Comparison of ENCODE assay signal across 34 cellular contexts in genomic region chrX:130419263-130419662, GRCh38. TPM values are rescaled to one million over a fixed set of nuclear protein-coding genes. Genes with fewer than 3 reads are reported as not detected.
A peak's percentile ranks its signal among the peaks of the same experiment; 100 is the strongest.
DNase-seq lines count a peak whose midpoint lies in the region; ATAC-seq and TF ChIP-seq lines count a peak whose summit lies in the region.
"Had no signal": no experiment of that assay in that cellular context is flagged by ENCODE, and none has a peak within 500 bp of the region (broad histone marks: within the 10 kb centered on the region; RNA-seq: fewer than 3 reads in every experiment).

No MANE protein-coding gene starts in this region.

- TF ChIP-seq CTCF in osteoblast (IDR thresholded peaks at IDR 0.05; ENCODE audit: extremely low read depth, low read depth, low read length), result no peak

- intact Hi-C loops in sciatic nerve (cut with DNase I), result no loop called here

- H3K4me1 ChIP-seq in osteoblast (ENCODE audit: insufficient read depth, low read length), result no peaks in the 10 kb centered on the region
- H3K4me1 ChIP-seq: adrenal gland, Caco-2, gastroesophageal sphincter, left lung, right lobe of liver had no signal

- H3K36me3 ChIP-seq in KOPT-K1 (ENCODE audit: insufficient read depth, low read length) (peaks cover 1% of the 10 kb centered on the region; the same call in 1 of the 2 replicates), osteoblast (ENCODE audit: insufficient read depth, low read length) (no peaks in the 10 kb centered on the region)
- H3K36me3 ChIP-seq: adrenal gland, right lobe of liver had no signal

- DNase-seq in sciatic nerve (ENCODE audit: low spot score) (no peak), osteoblast (ENCODE audit: insufficient read length, low spot score, missing footprints) (no peak)
- DNase-seq in stimulated activated CD4-positive, alpha-beta T cell treated with anti-CD3 and anti-CD28 coated beads, Interleukin-4, amount 100 ng/mL, for 4 hours, result no peak
- DNase-seq: activated CD4-positive, alpha-beta T cell treated with anti-CD3 and anti-CD28 coated beads for 48 hours; activated CD8-positive, alpha-beta memory T cell treated with anti-CD3 and anti-CD28 coated beads, Interleukin-2, amount 10 ng/mL, durations not matched to agents 7 days and 5 days; activated naive CD4-positive, alpha-beta T cell treated with anti-CD3 and anti-CD28 coated beads for 36 hours; adrenal gland; C1 segment of cervical spinal cord; Caco-2; cerebellar nuclear complex; DND-41; dorsolateral prefrontal cortex; GOT3; hypothalamus; left lung; mesenchymal stem cell; NCI-H1417; NCI-H2107; NCI-H446; posterior cingulate gyrus; right lobe of liver; stimulated activated CD4-positive, alpha-beta T cell treated with anti-CD3 and anti-CD28 coated beads, Interleukin-12 subunit alpha, Interleukin-12 subunit beta, amount 100 ng/mL, for 4 hours; stimulated activated CD4-positive, alpha-beta T cell treated with anti-CD3 and anti-CD28 coated beads, Interleukin-4, amount 100 ng/mL, for 1 hour; T-helper 17 cell had no signal

- no peaks in the 10 kb centered on the region for H4K20me1 ChIP-seq in osteoblast (ENCODE audit: insufficient read depth, low read length)

- H3K9me3 ChIP-seq in KOPT-K1 (ENCODE audit: insufficient read depth, low read length, poor library complexity, severe bottlenecking) (no peaks in the 10 kb centered on the region), osteoblast (ENCODE audit: low read depth, low read length) (no peaks in the 10 kb centered on the region)
- H3K9me3 ChIP-seq: adrenal gland, Caco-2, gastroesophageal sphincter, left lung, right lobe of liver had no signal

- H3K27me3 ChIP-seq in osteoblast (ENCODE audit: insufficient read depth, low read length), result peaks cover 3% of the 10 kb centered on the region
- H3K27me3 ChIP-seq: adrenal gland, gastroesophageal sphincter, left lung, right lobe of liver had no signal

- ATAC-seq in GM19025 (IDR thresholded peaks at IDR 0.05; ENCODE audit: low read depth, unreplicated experiment), result peak; percentile 18
- peak; percentile 48 for ATAC-seq in GM21786 (IDR thresholded peaks at IDR 0.05; ENCODE audit: unreplicated experiment)
- peak; percentile 57 for ATAC-seq in sciatic nerve
- no peak for ATAC-seq in SK-N-SH treated with all-trans-retinoic acid at 6 μM for 48 hours
- ATAC-seq: activated CD8-positive, alpha-beta memory T cell treated with anti-CD3 and anti-CD28 coated beads, Interleukin-2, amount 10 ng/mL, durations not matched to agents 7 days and 5 days; gastroesophageal sphincter; left lung; right lobe of liver; stimulated activated effector memory CD8-positive, alpha-beta T cell treated with anti-CD3 and anti-CD28 coated beads, Interleukin-12 subunit alpha, Interleukin-12 subunit beta, amount 100 ng/mL, for 72 hours; T-helper 17 cell had no signal

- peak overlapping the region; percentile 95 for H3K27ac ChIP-seq in KOPT-K1 (ENCODE audit: low read depth, low read length, poor library complexity, severe bottlenecking)
- no peak overlapping the region for H3K27ac ChIP-seq in osteoblast (ENCODE audit: low read depth, low read length)
- H3K27ac ChIP-seq: adrenal gland, dorsolateral prefrontal cortex, gastroesophageal sphincter, left lung, right lobe of liver, SK-N-MC had no signal

- H3K4me3 ChIP-seq in osteoblast (ENCODE audit: insufficient read depth, low read length), result no peak overlapping the region
- H3K4me3 ChIP-seq: adrenal gland, dorsolateral prefrontal cortex, gastroesophageal sphincter, left lung, right lobe of liver, SK-N-MC had no signal

- H3K4me2 ChIP-seq in osteoblast (ENCODE audit: insufficient read depth, low read length), result no peak overlapping the region

- H3K79me2 ChIP-seq in osteoblast (ENCODE audit: insufficient read depth, low read length), result no peaks in the 10 kb centered on the region

- H2AFZ ChIP-seq in osteoblast (ENCODE audit: low read length), result no peak overlapping the region

TF ChIP-seq in SK-N-SH treated with all-trans-retinoic acid at 6 μM for 48 hours, 23 proteins besides CTCF, POLR2A, EP300 and RAD21:
- TF ChIP-seq ZFP3 (CRISPR knock-in tag; IDR thresholded peaks at IDR 0.05), result no peak
- TF ChIP-seq ZFP30 (CRISPR knock-in tag; IDR thresholded peaks at IDR 0.05), result no peak
- TF ChIP-seq CSDC2 (CRISPR knock-in tag; IDR thresholded peaks at IDR 0.05), result no peak
- TF ChIP-seq ESRRG (CRISPR knock-in tag; IDR thresholded peaks at IDR 0.05), result no peak
- no peak for TF ChIP-seq TSHZ2 (CRISPR knock-in tag; IDR thresholded peaks at IDR 0.05)
- TF ChIP-seq ARNTL (CRISPR knock-in tag; IDR thresholded peaks at IDR 0.05; ENCODE audit: borderline replicate concordance, low read depth), result no peak
- TF ChIP-seq SNAI2 (CRISPR knock-in tag; IDR thresholded peaks at IDR 0.05), result no peak
- no peak for TF ChIP-seq TCF4 (CRISPR knock-in tag; IDR thresholded peaks at IDR 0.05; ENCODE audit: borderline replicate concordance)
- no peak for TF ChIP-seq RARB (CRISPR knock-in tag; IDR thresholded peaks at IDR 0.05)
- no peak for TF ChIP-seq BACH2 (CRISPR knock-in tag; IDR thresholded peaks at IDR 0.05; ENCODE audit: borderline replicate concordance)
- TF ChIP-seq, protein P1, sequence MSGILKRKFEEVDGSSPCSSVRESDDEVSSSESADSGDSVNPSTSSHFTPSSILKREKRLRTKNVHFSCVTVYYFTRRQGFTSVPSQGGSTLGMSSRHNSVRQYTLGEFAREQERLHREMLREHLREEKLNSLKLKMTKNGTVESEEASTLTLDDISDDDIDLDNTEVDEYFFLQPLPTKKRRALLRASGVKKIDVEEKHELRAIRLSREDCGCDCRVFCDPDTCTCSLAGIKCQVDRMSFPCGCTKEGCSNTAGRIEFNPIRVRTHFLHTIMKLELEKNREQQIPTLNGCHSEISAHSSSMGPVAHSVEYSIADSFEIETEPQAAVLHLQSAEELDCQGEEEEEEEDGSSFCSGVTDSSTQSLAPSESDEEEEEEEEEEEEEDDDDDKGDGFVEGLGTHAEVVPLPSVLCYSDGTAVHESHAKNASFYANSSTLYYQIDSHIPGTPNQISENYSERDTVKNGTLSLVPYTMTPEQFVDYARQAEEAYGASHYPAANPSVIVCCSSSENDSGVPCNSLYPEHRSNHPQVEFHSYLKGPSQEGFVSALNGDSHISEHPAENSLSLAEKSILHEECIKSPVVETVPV (CRISPR knock-in tag; IDR thresholded peaks at IDR 0.05), result no peak
- no peak for TF ChIP-seq ZNF8 (CRISPR knock-in tag; IDR thresholded peaks at IDR 0.05)

RNA-seq across cellular contexts. Expression of gene RBMX2, which starts 17.5 kb away (rescaled TPM):
- total RNA-seq in sciatic nerve (17.7 TPM), osteoblast (25.0 and 26.5 TPM in 2 replicates)

RNA-seq across cellular contexts. Expression of gene GPR119, which starts 33.8 kb away (rescaled TPM):
- not detected for total RNA-seq in sciatic nerve
- total RNA-seq in osteoblast, result not detected in 2 replicates
- total RNA-seq: activated CD8-positive, alpha-beta memory T cell treated with anti-CD3 and anti-CD28 coated beads, Interleukin-2, amount 10 ng/mL, durations not matched to agents 7 days and 5 days; activated naive CD4-positive, alpha-beta T cell treated with anti-CD3 and anti-CD28 coated beads for 36 hours; adrenal gland; dorsolateral prefrontal cortex; fibroblast of lung; gastroesophageal sphincter; HT-29; left lung; right lobe of liver; subcutaneous adipose tissue; T-helper 17 cell had no signal
